11 cellular contexts compared by ENCODE assay signal in genomic region chr9:36398745-36399144, GRCh38. TPM values are rescaled to one million over a fixed set of nuclear protein-coding genes. Genes with fewer than 3 reads are reported as not detected.
DNase-seq lines count a peak whose midpoint lies in the region; ATAC-seq and TF ChIP-seq lines count a peak whose summit lies in the region.
"Had no signal": no experiment of that assay in that cellular context is flagged by ENCODE, and none has a peak within 500 bp of the region (broad histone marks: within the 10 kb centered on the region; RNA-seq: fewer than 3 reads in every experiment).

No MANE protein-coding gene starts in this region.

- TF ChIP-seq POLR2A in gastroesophageal sphincter (IDR thresholded peaks at IDR 0.05), result no peak

- H3K9me3 Mint-ChIP-seq in activated naive CD4-positive, alpha-beta T cell treated with anti-CD3 and anti-CD28 coated beads, Interleukin-2, amount 50 U/mL, for 24 hours, result no peaks in the 10 kb centered on the region
- no peaks in the 10 kb centered on the region for H3K9me3 Mint-ChIP-seq in activated CD4-positive, alpha-beta memory T cell treated with anti-CD3 and anti-CD28 coated beads for 36 hours
- H3K9me3 Mint-ChIP-seq in stimulated activated naive CD8-positive, alpha-beta T cell treated with anti-CD3 and anti-CD28 coated beads, Interleukin-15, amount 100 ng/mL, for 72 hours, result no peaks in the 10 kb centered on the region

- H3K27ac Mint-ChIP-seq in activated naive CD4-positive, alpha-beta T cell treated with anti-CD3 and anti-CD28 coated beads, Interleukin-2, amount 50 U/mL, for 24 hours, result peak overlapping the region; percentile 65
- H3K27ac Mint-ChIP-seq in activated CD4-positive, alpha-beta memory T cell treated with anti-CD3 and anti-CD28 coated beads for 36 hours, result peak overlapping the region; percentile 81
- H3K27ac Mint-ChIP-seq in stimulated activated naive CD8-positive, alpha-beta T cell treated with anti-CD3 and anti-CD28 coated beads, Interleukin-15, amount 100 ng/mL, for 72 hours, result peak overlapping the region; percentile 68 to 80

- peak overlapping the region in 3 of 4 donors; percentile 20 to 46 (median 35) for H3K27ac ChIP-seq in gastroesophageal sphincter

- H3K4me3 ChIP-seq in gastroesophageal sphincter, result peak overlapping the region in 1 of 2 donors; percentile 3
- H3K4me3 ChIP-seq: body of pancreas had no signal

- peaks cover 63% of the 10 kb centered on the region for H3K4me1 Mint-ChIP-seq in activated naive CD4-positive, alpha-beta T cell treated with anti-CD3 and anti-CD28 coated beads, Interleukin-2, amount 50 U/mL, for 24 hours
- peaks cover 46% of the 10 kb centered on the region for H3K4me1 Mint-ChIP-seq in activated CD4-positive, alpha-beta memory T cell treated with anti-CD3 and anti-CD28 coated beads for 36 hours (ENCODE audit: low read depth)
- peaks cover 50% of the 10 kb centered on the region for H3K4me1 Mint-ChIP-seq in stimulated activated naive CD8-positive, alpha-beta T cell treated with anti-CD3 and anti-CD28 coated beads, Interleukin-15, amount 100 ng/mL, for 72 hours

- DNase-seq in activated naive CD4-positive, alpha-beta T cell treated with anti-CD3 and anti-CD28 coated beads, Interleukin-2, amount 50 U/mL, for 16 hours, result no peak
- no peak for DNase-seq in activated CD4-positive, alpha-beta memory T cell treated with anti-CD3 and anti-CD28 coated beads for 36 hours
- no peak for DNase-seq in stimulated activated naive CD8-positive, alpha-beta T cell treated with anti-CD3 and anti-CD28 coated beads, Interleukin-15, amount 100 ng/mL, for 72 hours
- DNase-seq in NCI-H2196 treated with DMSO at 0.1 percent for 48 hours (lab: John Stamatoyannopoulos, UW; ENCODE audit: unreplicated experiment) (no peak), KG1 (lab: John Stamatoyannopoulos, UW) (no peak), inferior parietal cortex (ENCODE audit: extremely low spot score) (no peak)
- DNase-seq: body of pancreas; NK-92 treated with Interleukin-12 subunit alpha and Interleukin-12 subunit beta, amount 100 ng/mL, for 24 hours; posterior cingulate gyrus had no signal

- CTCF ChIA-PET in activated CD4-positive, alpha-beta memory T cell treated with anti-CD3 and anti-CD28 coated beads for 36 hours (lab: Charles Lee), result interaction anchor here (1.4 kb wide), 1 partner anchor 10 kb away, joined by 5 read pairs; no protein-coding TSS in a partner anchor

- no peaks in the 10 kb centered on the region for H3K27me3 ChIP-seq in gastroesophageal sphincter
- H3K27me3 ChIP-seq: body of pancreas had no signal

- POLR2A ChIA-PET in activated CD4-positive, alpha-beta memory T cell treated with anti-CD3 and anti-CD28 coated beads for 36 hours (lab: Charles Lee), result no interaction called here

- no peaks in the 10 kb centered on the region for H3K36me3 ChIP-seq in gastroesophageal sphincter

- H3K36me3 Mint-ChIP-seq in activated naive CD4-positive, alpha-beta T cell treated with anti-CD3 and anti-CD28 coated beads, Interleukin-2, amount 50 U/mL, for 24 hours, result peaks cover 2% of the 10 kb centered on the region
- peaks cover 5% of the 10 kb centered on the region for H3K36me3 Mint-ChIP-seq in activated CD4-positive, alpha-beta memory T cell treated with anti-CD3 and anti-CD28 coated beads for 36 hours

- no peaks in the 10 kb centered on the region for H3K9me3 ChIP-seq in gastroesophageal sphincter
- H3K9me3 ChIP-seq: body of pancreas had no signal

- no peak for TF ChIP-seq EP300 in gastroesophageal sphincter (IDR thresholded peaks at IDR 0.05)

- ATAC-seq in gastroesophageal sphincter, result no peak
- ATAC-seq in stimulated activated naive CD8-positive, alpha-beta T cell treated with anti-CD3 and anti-CD28 coated beads, Interleukin-15, amount 100 ng/mL, for 72 hours, result no peak
- ATAC-seq: body of pancreas had no signal

- intact Hi-C loops in activated CD4-positive, alpha-beta memory T cell treated with anti-CD3 and anti-CD28 coated beads for 36 hours (cut with micrococcal nuclease), result loop anchor here (2.0 to 5.0 kb wide), 2 partner anchors 16 to 56 kb away; no protein-coding TSS in a partner anchor

- H3K27me3 Mint-ChIP-seq in activated naive CD4-positive, alpha-beta T cell treated with anti-CD3 and anti-CD28 coated beads, Interleukin-2, amount 50 U/mL, for 24 hours, result no peaks in the 10 kb centered on the region
- no peaks in the 10 kb centered on the region for H3K27me3 Mint-ChIP-seq in activated CD4-positive, alpha-beta memory T cell treated with anti-CD3 and anti-CD28 coated beads for 36 hours
- H3K27me3 Mint-ChIP-seq in stimulated activated naive CD8-positive, alpha-beta T cell treated with anti-CD3 and anti-CD28 coated beads, Interleukin-15, amount 100 ng/mL, for 72 hours, result no peaks in the 10 kb centered on the region

- TF ChIP-seq CTCF in gastroesophageal sphincter (IDR thresholded peaks at IDR 0.05), result no peak

- H3K4me3 Mint-ChIP-seq in activated naive CD4-positive, alpha-beta T cell treated with anti-CD3 and anti-CD28 coated beads, Interleukin-2, amount 50 U/mL, for 24 hours, result peak overlapping the region; percentile 69
- H3K4me3 Mint-ChIP-seq in activated CD4-positive, alpha-beta memory T cell treated with anti-CD3 and anti-CD28 coated beads for 36 hours, result peak overlapping the region; percentile 67
- peak overlapping the region; percentile 70 to 73 for H3K4me3 Mint-ChIP-seq in stimulated activated naive CD8-positive, alpha-beta T cell treated with anti-CD3 and anti-CD28 coated beads, Interleukin-15, amount 100 ng/mL, for 72 hours

- H3K4me1 ChIP-seq in gastroesophageal sphincter, result peaks cover 2 to 61% (median 6%) of the 10 kb centered on the region in 3 donors

RNA-seq across cellular contexts. Expression of gene RNF38, which starts 1.3 kb away (rescaled TPM):
- total RNA-seq in activated CD4-positive, alpha-beta memory T cell treated with anti-CD3 and anti-CD28 coated beads for 36 hours, result 10 to 100 TPM; 24.9 to 27.1 TPM
- total RNA-seq in gastroesophageal sphincter, result 10 to 100 TPM; 38.9 to 57.4 (median 54.6) TPM
